In the genomic region with DNA sequence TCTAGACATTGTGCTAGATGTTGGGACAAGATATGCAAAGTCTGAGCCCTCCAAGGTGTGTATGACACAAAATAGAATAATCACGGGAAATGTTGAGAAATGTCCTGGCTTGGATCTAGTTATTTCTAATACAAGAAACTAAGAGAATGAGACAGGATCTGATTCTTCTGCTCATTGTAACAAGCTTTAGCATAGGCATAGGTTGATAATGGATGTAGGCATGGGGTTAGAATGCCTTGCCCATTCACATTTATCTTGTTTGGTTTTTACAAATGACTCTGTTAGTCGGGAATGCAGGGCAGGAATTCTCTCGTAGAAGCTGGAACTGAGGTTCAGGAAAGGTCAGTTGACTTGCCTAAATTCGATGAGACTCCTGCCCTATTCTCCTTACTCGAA, we compare ENCODE assay signal across 1 cellular context.
TF ChIP-seq lines count a peak whose summit lies in the region.

No MANE protein-coding gene starts in this region.

TF ChIP-seq in HepG2, 621 proteins besides CTCF, POLR2A, EP300 and RAD21:
- TF ChIP-seq NR2F1 (CRISPR knock-in tag; IDR thresholded peaks at IDR 0.05) (0 out of 4 replicates have a peak, but pooled peaks of 1 of the 2 experiments have one; percentile 16), ZNF841 (CRISPR knock-in tag; IDR thresholded peaks at IDR 0.05; ENCODE audit: borderline replicate concordance) (no peak), RARA (CRISPR knock-in tag; IDR thresholded peaks at IDR 0.05) (peak; percentile 32; the same call in 1 of the 2 replicates), HMG20A (CRISPR knock-in tag; IDR thresholded peaks at IDR 0.05; ENCODE audit: borderline replicate concordance) (peak; percentile 18; the same call in 1 of the 2 replicates), TEAD3 (CRISPR knock-in tag; optimal IDR thresholded peaks at IDR 0.05; ENCODE audit: borderline replicate concordance) (peak; percentile 72), FOSL2 (CRISPR knock-in tag; IDR thresholded peaks at IDR 0.05) (peak; percentile 41; the same call in 1 of the 2 replicates), PRDM4 (CRISPR knock-in tag; IDR thresholded peaks at IDR 0.05; ENCODE audit: borderline replicate concordance) (no peak)
